In genomic region chr12:57031228-57031670, GRCh38 we compare ENCODE assay signal across 1 cellular context.
TF ChIP-seq lines count a peak whose summit lies in the region.

No MANE protein-coding gene starts in this region.

TF ChIP-seq in GM12878, 131 proteins besides CTCF, POLR2A, EP300 and RAD21:
- TF ChIP-seq ESRRA (IDR thresholded peaks at IDR 0.05; ENCODE audit: low read length) (no peak), YY1 (IDR thresholded peaks at IDR 0.05; ENCODE audit: low read depth, low read length) (0 out of 2 replicates have a peak, but pooled peaks have one; percentile 16), RAD51 (IDR thresholded peaks at IDR 0.05) (no peak), NR2C1 (IDR thresholded peaks at IDR 0.05) (no peak), MLLT1 (IDR thresholded peaks at IDR 0.05) (no peak), RCOR1 (conservative IDR thresholded peaks at IDR 0.05; ENCODE audit: low read depth, low read length) (no peak), IKZF1 (conservative IDR thresholded peaks at IDR 0.05) (0 out of 2 replicates have a peak, but pooled peaks have one; percentile 21), TBL1XR1 (IDR thresholded peaks at IDR 0.05; ENCODE audit: low read depth, low read length) (no peak), RBBP5 (conservative IDR thresholded peaks at IDR 0.05) (no peak), ATF2 (IDR thresholded peaks at IDR 0.05; ENCODE audit: low read length) (no peak), WRNIP1 (IDR thresholded peaks at IDR 0.05; ENCODE audit: borderline replicate concordance, low read depth, low read length) (no peak), SMC3 (IDR thresholded peaks at IDR 0.05; ENCODE audit: borderline replicate concordance, low read length) (peak; percentile 30; the same call in 1 of the 2 replicates), EGR1 (IDR thresholded peaks at IDR 0.05; ENCODE audit: borderline replicate concordance in 1 of 2, low read depth in 2 of 2, low read length in 2 of 2) (no peak), SP1 (IDR thresholded peaks at IDR 0.05; ENCODE audit: low read depth, low read length) (peak; percentile 7), TCF12 (IDR thresholded peaks at IDR 0.05; ENCODE audit: low read depth, low read length) (0 out of 2 replicates have a peak, but pooled peaks have one; percentile 27), MEF2A (IDR thresholded peaks at IDR 0.05; ENCODE audit: insufficient read depth, low read depth, low read length) (no peak), ATF3 (IDR thresholded peaks at IDR 0.05; ENCODE audit: borderline replicate concordance, extremely low read depth, low read depth, low read length) (no peak)
